In genomic region chr16:4393243-4393606, GRCh38 we compare ENCODE assay signal across 13 cellular contexts. TPM values are rescaled to one million over a fixed set of nuclear protein-coding genes. Genes with fewer than 3 reads are reported as not detected.
A peak's percentile ranks its signal among the peaks of the same experiment; 100 is the strongest.
DNase-seq lines count a peak whose midpoint lies in the region; ATAC-seq and TF ChIP-seq lines count a peak whose summit lies in the region.
"Had no signal": no experiment of that assay in that cellular context is flagged by ENCODE, and none has a peak within 500 bp of the region (broad histone marks: within the 10 kb centered on the region; RNA-seq: fewer than 3 reads in every experiment).

No MANE protein-coding gene starts in this region.

- peak overlapping the region; percentile 70 for H3K9ac ChIP-seq in HUES48 (ENCODE audit: low read depth, low read length)

- no peak for ATAC-seq in GM21515 (IDR thresholded peaks at IDR 0.05; ENCODE audit: unreplicated experiment)

- H3K36me3 ChIP-seq in HUES48 (ENCODE audit: control insufficient read depth, insufficient read depth, low read length) (peaks cover 2% of the 10 kb centered on the region; the same call in 1 of the 2 replicates), tibial artery (peaks cover 0 to 13% (median 5%) of the 10 kb centered on the region in 3 donors)

- H3K27me3 ChIP-seq in HUES48 (ENCODE audit: control insufficient read depth, insufficient read depth, low read length) = no peaks in the 10 kb centered on the region
- H3K27me3 ChIP-seq in dorsolateral prefrontal cortex = no peaks in the 10 kb centered on the region
- no peaks in the 10 kb centered on the region for H3K27me3 ChIP-seq in tibial artery
- H3K27me3 ChIP-seq: SJCRH30 had no signal

- H3K4me1 ChIP-seq in HUES48 (ENCODE audit: control insufficient read depth, insufficient read depth, low read length) (peaks cover 45% of the 10 kb centered on the region), tibial artery (peaks cover 0 to 55% (median 44%) of the 10 kb centered on the region in 4 donors)

- no peak for TF ChIP-seq CTCF in dorsolateral prefrontal cortex (IDR thresholded peaks at IDR 0.05 in 54 of 56, conservative IDR thresholded peaks at IDR 0.05 in 2 of 56; ENCODE audit: low read depth in 1 of 56, partially characterized antibody in 56 of 56)
- peak in 1 of 2 experiments; percentile 25 for TF ChIP-seq CTCF in tibial artery (IDR thresholded peaks at IDR 0.05)

- H3K27ac ChIP-seq in HUES48 (ENCODE audit: low read depth, low read length) (peak overlapping the region; percentile 97), dorsolateral prefrontal cortex (peak overlapping the region in 32 of 59 donors; percentile 11 to 77 (median 66)), tibial artery (peak overlapping the region; percentile 86 to 93)
- H3K27ac ChIP-seq: SJCRH30 had no signal

- DNase-seq in dorsolateral prefrontal cortex (no peak), left kidney (ENCODE audit: low read depth, low spot score) (peak; percentile 62), tibial artery (peak in 1 of 2 donors; percentile 86), GDM1 (lab: John Stamatoyannopoulos, UW) (no peak), amniotic stem cell (lab: John Stamatoyannopoulos, UW) (no peak)
- DNase-seq in stimulated activated CD8-positive, alpha-beta memory T cell treated with anti-CD3 and anti-CD28 coated beads, Interleukin-4, amount 100 ng/mL, for 48 hours = no peak
- DNase-seq: DND-41, GOT3, natural killer cell, NCI-H1694, SJCRH30 had no signal

- intact Hi-C loops in dorsolateral prefrontal cortex (cut with DNase I) (no loop called here), tibial artery (cut with DNase I; ENCODE audit: low total_unique reads) (loop anchor here (5.0 kb wide), 1 partner anchor 441 kb away; no protein-coding TSS in a partner anchor)

- H3K4me3 ChIP-seq in HUES48 (ENCODE audit: low read depth, low read length) = 0 out of 2 replicates have a peak overlapping the region, but pooled peaks have one; percentile 16
- H3K4me3 ChIP-seq in dorsolateral prefrontal cortex = no peak overlapping the region
- no peak overlapping the region for H3K4me3 ChIP-seq in tibial artery
- H3K4me3 ChIP-seq: SJCRH30 had no signal

- H3K9me3 ChIP-seq in HUES48 (ENCODE audit: control insufficient read depth, insufficient read depth, low read length) = no peaks in the 10 kb centered on the region
- no peaks in the 10 kb centered on the region for H3K9me3 ChIP-seq in tibial artery
- H3K9me3 ChIP-seq: SJCRH30 had no signal

RNA-seq across cellular contexts. Expression of gene VASN, which starts 21.6 kb away (rescaled TPM):
- total RNA-seq in dorsolateral prefrontal cortex = 10 to 100 TPM in 84 of 120 experiments, 1 to 10 TPM in 36; 3.9 to 49.4 (median 12.1) TPM

RNA-seq across cellular contexts. Expression of gene CORO7, which starts 23.2 kb away (rescaled TPM):
- 100 to 1,000 TPM in 1 of 120 experiments, 10 to 100 TPM in 119; 38.4 to 111 (median 63.7) TPM for total RNA-seq in dorsolateral prefrontal cortex

RNA-seq across cellular contexts. Expression of gene DNAJA3, which starts 32.4 kb away (rescaled TPM):
- total RNA-seq in dorsolateral prefrontal cortex = 10 to 100 TPM; 38.3 to 66.6 (median 53.2) TPM

RNA-seq across cellular contexts. Expression of gene PAM16, which starts 42.1 kb away (rescaled TPM):
- total RNA-seq in dorsolateral prefrontal cortex = 10 to 100 TPM; 31.5 to 61.9 (median 44.6) TPM
